10 cellular contexts compared by ENCODE assay signal in the genomic region with DNA sequence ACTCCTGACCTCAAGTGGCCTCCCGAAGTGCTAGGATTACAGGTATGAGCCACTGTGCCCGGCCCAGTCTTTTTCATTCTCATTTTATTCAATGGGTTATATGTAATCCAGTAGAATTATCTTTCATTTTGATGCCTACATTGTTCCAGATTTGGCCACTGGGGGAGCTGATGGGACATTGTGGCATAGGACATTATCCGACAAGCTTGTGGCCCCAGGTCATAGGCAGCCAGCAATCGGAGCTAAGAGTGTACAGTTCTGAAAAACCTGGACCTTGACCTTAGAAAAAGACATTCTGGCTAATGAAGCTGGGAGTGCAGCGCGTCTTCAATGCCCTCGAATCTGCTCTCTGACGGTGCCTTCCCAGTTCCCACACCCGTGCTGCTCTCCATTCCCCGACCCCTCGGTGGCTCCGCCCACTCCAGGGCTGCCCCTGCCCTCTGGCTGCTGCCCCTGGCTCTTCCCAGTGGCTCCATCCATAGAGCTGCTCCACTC.
DNase-seq lines count a peak whose midpoint lies in the region; ATAC-seq lines count a peak whose summit lies in the region.
"Had no signal": no experiment of that assay in that cellular context is flagged by ENCODE, and none has a peak within 500 bp of the region (broad histone marks: within the 10 kb centered on the region; RNA-seq: fewer than 3 reads in every experiment).

No MANE protein-coding gene starts in this region.

- H3K36me3 ChIP-seq in iPS-20b (ENCODE audit: insufficient read depth, low read depth, low read length) = no peaks in the 10 kb centered on the region
- H3K36me3 ChIP-seq: BLaER1 treated with 17β-estradiol and CSF1 and Interleukin-3, amounts not matched to agents 10 nM and 100 nM had no signal

- H3K9me3 Mint-ChIP-seq in activated naive CD8-positive, alpha-beta T cell treated with anti-CD3 and anti-CD28 coated beads, Interleukin-2, amount 10 ng/mL, durations not matched to agents 7 days and 5 days = no peaks in the 10 kb centered on the region
- H3K9me3 Mint-ChIP-seq: central memory CD8-positive, alpha-beta T cell had no signal

- POLR2A ChIA-PET in activated naive CD8-positive, alpha-beta T cell treated with anti-CD3 and anti-CD28 coated beads, Interleukin-2, amount 10 ng/mL, durations not matched to agents 7 days and 5 days (lab: Charles Lee) = interaction anchor here (0.6 kb wide), 1 partner anchor 14 kb away, joined by 3 read pairs; no protein-coding TSS in a partner anchor

- H3K27me3 Mint-ChIP-seq in activated naive CD8-positive, alpha-beta T cell treated with anti-CD3 and anti-CD28 coated beads, Interleukin-2, amount 10 ng/mL, durations not matched to agents 7 days and 5 days = peaks cover 14% of the 10 kb centered on the region

- peak overlapping the region; percentile 77 for H3K4me3 ChIP-seq in iPS-20b (ENCODE audit: low read length)
- H3K4me3 ChIP-seq: BLaER1 treated with 17β-estradiol and CSF1 and Interleukin-3, amounts not matched to agents 10 nM and 100 nM had no signal

- peak; percentile 61 for ATAC-seq in HG02571 (IDR thresholded peaks at IDR 0.05; ENCODE audit: unreplicated experiment)
- ATAC-seq in activated naive CD8-positive, alpha-beta T cell treated with anti-CD3 and anti-CD28 coated beads, Interleukin-2, amount 10 ng/mL, durations not matched to agents 7 days and 5 days (ENCODE audit: low read depth) = peak; percentile 79

- H3K4me1 Mint-ChIP-seq in activated naive CD8-positive, alpha-beta T cell treated with anti-CD3 and anti-CD28 coated beads, Interleukin-2, amount 10 ng/mL, durations not matched to agents 7 days and 5 days = no peaks in the 10 kb centered on the region
- H3K4me1 Mint-ChIP-seq: central memory CD8-positive, alpha-beta T cell had no signal

- peak; percentile 38 to 61 (median 59) for DNase-seq in NCI-H1417 (lab: John Stamatoyannopoulos, UW)
- DNase-seq in NCI-H1417 treated with DMSO at 0.1 percent for 48 hours (lab: John Stamatoyannopoulos, UW) = no peak
- DNase-seq in NCI-H510A treated with DMSO at 0.1 percent for 48 hours (lab: John Stamatoyannopoulos, UW) = peak; percentile 44
- no peak for DNase-seq in activated naive CD8-positive, alpha-beta T cell treated with anti-CD3 and anti-CD28 coated beads, Interleukin-2, amount 10 ng/mL, durations not matched to agents 7 days and 5 days
- DNase-seq in stimulated activated CD8-positive, alpha-beta memory T cell treated with anti-CD3 and anti-CD28 coated beads, Interleukin-15, amount 100 ng/mL, for 1 hour (ENCODE audit: low read depth) = peak; percentile 4
- no peak for DNase-seq in NK-92 (lab: John Stamatoyannopoulos, UW; ENCODE audit: unreplicated experiment)

- H3K9ac ChIP-seq in iPS-20b (ENCODE audit: low read depth, low read length) = no peak overlapping the region
- H3K9ac ChIP-seq: BLaER1 treated with 17β-estradiol and CSF1 and Interleukin-3, amounts not matched to agents 10 nM and 100 nM had no signal

- H3K4me3 Mint-ChIP-seq in activated naive CD8-positive, alpha-beta T cell treated with anti-CD3 and anti-CD28 coated beads, Interleukin-2, amount 10 ng/mL, durations not matched to agents 7 days and 5 days = no peak overlapping the region
- H3K4me3 Mint-ChIP-seq: central memory CD8-positive, alpha-beta T cell had no signal

- H3K27ac Mint-ChIP-seq in activated naive CD8-positive, alpha-beta T cell treated with anti-CD3 and anti-CD28 coated beads, Interleukin-2, amount 10 ng/mL, durations not matched to agents 7 days and 5 days = no peak overlapping the region

- H3K27ac ChIP-seq in iPS-20b (ENCODE audit: low read length) = no peak overlapping the region
- H3K27ac ChIP-seq: BLaER1 treated with 17β-estradiol and CSF1 and Interleukin-3, amounts not matched to agents 10 nM and 100 nM had no signal

- no peaks in the 10 kb centered on the region for H3K9me3 ChIP-seq in iPS-20b (ENCODE audit: insufficient read depth, low read depth, low read length)
- H3K9me3 ChIP-seq: BLaER1 treated with 17β-estradiol and CSF1 and Interleukin-3, amounts not matched to agents 10 nM and 100 nM had no signal

- H3K36me3 Mint-ChIP-seq in activated naive CD8-positive, alpha-beta T cell treated with anti-CD3 and anti-CD28 coated beads, Interleukin-2, amount 10 ng/mL, durations not matched to agents 7 days and 5 days = no peaks in the 10 kb centered on the region

- peaks cover 5% of the 10 kb centered on the region; the same call in 1 of the 2 replicates for H3K27me3 ChIP-seq in iPS-20b (ENCODE audit: insufficient read depth, low read length)
- H3K27me3 ChIP-seq: BLaER1 treated with 17β-estradiol and CSF1 and Interleukin-3, amounts not matched to agents 10 nM and 100 nM had no signal

- H3K4me1 ChIP-seq in iPS-20b (ENCODE audit: insufficient read depth, low read length) = no peaks in the 10 kb centered on the region

Comparison
In these comparisons a context has a peak if more than half of its experiments do, and no peak if none do; other contexts are left out.
1. DNase-seq: peak in NCI-H1417 (3 of 3), NCI-H510A treated with DMSO at 0.1 percent for 48 hours (single experiment) and stimulated activated CD8-positive, alpha-beta memory T cell treated with anti-CD3 and anti-CD28 coated beads, Interleukin-15, amount 100 ng/mL, for 1 hour (single experiment); none in NCI-H1417 treated with DMSO at 0.1 percent for 48 hours (single experiment), activated naive CD8-positive, alpha-beta T cell treated with anti-CD3 and anti-CD28 coated beads, Interleukin-2, amount 10 ng/mL, durations not matched to agents 7 days and 5 days (single experiment) and NK-92 (single experiment).